ENCODE assay signal across 12 cellular contexts in the genomic region with DNA sequence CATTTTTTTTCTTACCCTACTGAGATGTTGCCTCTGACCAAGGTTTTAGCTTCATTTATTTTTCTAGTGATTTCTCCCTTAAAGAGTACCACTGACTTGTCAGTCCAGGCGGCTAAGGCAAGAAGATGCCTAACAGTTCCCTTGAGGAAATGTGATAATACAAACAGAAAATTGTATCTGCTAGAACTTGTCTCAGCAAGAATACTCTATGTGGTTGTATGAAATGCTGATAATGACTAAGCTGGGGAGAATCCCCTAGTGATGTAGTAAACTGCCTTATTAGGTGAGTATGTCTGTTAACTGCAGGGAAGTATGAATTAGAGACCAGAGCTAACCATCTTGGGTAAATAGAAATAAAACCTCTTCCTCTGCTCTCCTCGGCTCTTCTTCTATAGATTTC. TPM values are rescaled to one million over a fixed set of nuclear protein-coding genes. Genes with fewer than 3 reads are reported as not detected.
DNase-seq lines count a peak whose midpoint lies in the region; ATAC-seq and TF ChIP-seq lines count a peak whose summit lies in the region.
"Had no signal": no experiment of that assay in that cellular context is flagged by ENCODE, and none has a peak within 500 bp of the region (broad histone marks: within the 10 kb centered on the region; RNA-seq: fewer than 3 reads in every experiment).

No MANE protein-coding gene starts in this region.

- peaks cover 0 to 4% of the 10 kb centered on the region in 2 donors for H3K36me3 Mint-ChIP-seq in CD4-positive, alpha-beta memory T cell

- no peaks in the 10 kb centered on the region for H3K4me1 Mint-ChIP-seq in CD4-positive, alpha-beta memory T cell

- ATAC-seq in GM19372 (IDR thresholded peaks at IDR 0.05; ENCODE audit: low read depth, unreplicated experiment) = peak; percentile 68
- ATAC-seq in HG03039 (IDR thresholded peaks at IDR 0.05; ENCODE audit: unreplicated experiment) = peak; percentile 89
- ATAC-seq: HepG2 had no signal

- H3K4me3 ChIP-seq in astrocyte of the spinal cord (ENCODE audit: low read depth, low read length) = no peak overlapping the region
- H3K4me3 ChIP-seq in CD4-positive, alpha-beta memory T cell (ENCODE audit: low read length in 2 of 2) = no peak overlapping the region
- no peak overlapping the region for H3K4me3 ChIP-seq in right atrium auricular region

- H3K27ac Mint-ChIP-seq in CD4-positive, alpha-beta memory T cell = no peak overlapping the region

- TF ChIP-seq CTCF in astrocyte of the spinal cord (IDR thresholded peaks at IDR 0.05; ENCODE audit: low read depth, low read length) (no peak), right atrium auricular region (IDR thresholded peaks at IDR 0.05) (no peak)

- DNase-seq in ELR (ENCODE audit: low read depth) (peak; percentile 13), astrocyte of the spinal cord (ENCODE audit: low read depth, low spot score) (peak; percentile 1), right atrium auricular region (ENCODE audit: low spot score) (no peak), D341Med (ENCODE audit: low spot score) (no peak), NCI-H2107 treated with DMSO at 0.1 percent for 48 hours (lab: John Stamatoyannopoulos, UW; ENCODE audit: unreplicated experiment) (no peak)
- DNase-seq in CD4-positive, alpha-beta memory T cell = no peak
- DNase-seq: activated T-cell treated with anti-CD3 and anti-CD28 coated beads for 4 hours, SHP77 treated with DMSO at 0.1 percent for 48 hours had no signal

- intact Hi-C loops in CD4-positive, alpha-beta memory T cell (cut with micrococcal nuclease) = no loop called here

- H3K9me3 ChIP-seq in CD4-positive, alpha-beta memory T cell (ENCODE audit: control insufficient read depth in 1 of 2, low read length in 2 of 2) = no peaks in the 10 kb centered on the region
- no peaks in the 10 kb centered on the region for H3K9me3 ChIP-seq in right atrium auricular region

- H3K9me3 Mint-ChIP-seq in CD4-positive, alpha-beta memory T cell = no peaks in the 10 kb centered on the region

- CTCF ChIA-PET in CD4-positive, alpha-beta memory T cell (lab: Charles Lee; ENCODE audit: partially characterized antibody) = no interaction called here

- no peaks in the 10 kb centered on the region for H3K36me3 ChIP-seq in CD4-positive, alpha-beta memory T cell (ENCODE audit: insufficient read depth, low read length)
- no peaks in the 10 kb centered on the region for H3K36me3 ChIP-seq in right atrium auricular region

- H3K4me1 ChIP-seq in CD4-positive, alpha-beta memory T cell (ENCODE audit: insufficient read depth, low read length) = no peaks in the 10 kb centered on the region
- H3K4me1 ChIP-seq in right atrium auricular region = no peaks in the 10 kb centered on the region

- no peaks in the 10 kb centered on the region for H3K27me3 ChIP-seq in CD4-positive, alpha-beta memory T cell (ENCODE audit: insufficient read depth, low read length)
- H3K27me3 ChIP-seq in right atrium auricular region = no peaks in the 10 kb centered on the region

- POLR2A ChIA-PET in CD4-positive, alpha-beta memory T cell (lab: Charles Lee; ENCODE audit: partially characterized antibody) = no interaction called here

- in situ Hi-C loops in astrocyte of the spinal cord (cut with HindIII; ENCODE audit: low sequenced_read_pairs) = no loop called here

- no peak overlapping the region for H3K27ac ChIP-seq in CD4-positive, alpha-beta memory T cell (ENCODE audit: low read depth, low read length)
- no peak overlapping the region for H3K27ac ChIP-seq in right atrium auricular region

- no peak overlapping the region for H3K4me3 Mint-ChIP-seq in CD4-positive, alpha-beta memory T cell

- peaks cover 1 to 11% of the 10 kb centered on the region in 2 donors for H3K27me3 Mint-ChIP-seq in CD4-positive, alpha-beta memory T cell

RNA-seq across cellular contexts. Expression of gene C12orf54, which starts 6.7 kb away (rescaled TPM):
- total RNA-seq in CD4-positive, alpha-beta memory T cell = not detected
- not detected for polyA plus RNA-seq in CD4-positive, alpha-beta memory T cell
- total RNA-seq in right atrium auricular region = not detected
- total RNA-seq: fibroblast of lung, HepG2 had no signal
- polyA plus RNA-seq: fibroblast of lung, HepG2 had no signal

RNA-seq across cellular contexts. Expression of gene ANP32D, which starts 16.7 kb away (rescaled TPM):
- not detected for total RNA-seq in CD4-positive, alpha-beta memory T cell
- not detected for polyA plus RNA-seq in CD4-positive, alpha-beta memory T cell
- total RNA-seq in right atrium auricular region = not detected
- total RNA-seq: fibroblast of lung, HepG2 had no signal
- polyA plus RNA-seq: fibroblast of lung, HepG2 had no signal

RNA-seq across cellular contexts. Expression of gene OR8S1, which starts 36.4 kb away (rescaled TPM):
- total RNA-seq in CD4-positive, alpha-beta memory T cell = not detected
- polyA plus RNA-seq in CD4-positive, alpha-beta memory T cell = not detected
- not detected for total RNA-seq in right atrium auricular region
- total RNA-seq: fibroblast of lung, HepG2 had no signal
- polyA plus RNA-seq: fibroblast of lung, HepG2 had no signal

Comparison
In these comparisons a context has a peak if more than half of its experiments do, and no peak if none do; other contexts are left out.
1. DNase-seq: peak in ELR (single experiment) and astrocyte of the spinal cord (single experiment); none in CD4-positive, alpha-beta memory T cell (0 of 5), right atrium auricular region (single experiment), D341Med (single experiment) and NCI-H2107 treated with DMSO at 0.1 percent for 48 hours (single experiment).